ENCODE assay signal across 7 cellular contexts in genomic region chr18:64370036-64370435, GRCh38.
"Had no signal": no experiment of that assay in that cellular context is flagged by ENCODE, and none has a peak within 500 bp of the region (broad histone marks: within the 10 kb centered on the region; RNA-seq: fewer than 3 reads in every experiment).

No MANE protein-coding gene starts in this region.

- DNase-seq: GM23248, GOT3, H7, HCEC 1CT, IMR-90 had no signal

- FAIRE-seq: HTR-8/SVneo, K562 had no signal

- H3K27ac ChIP-seq: GM23248 had no signal

- H3K4me3 ChIP-seq: GM23248, K562 had no signal
